Comparison of ENCODE assay signal across 8 cellular contexts in the genomic region with DNA sequence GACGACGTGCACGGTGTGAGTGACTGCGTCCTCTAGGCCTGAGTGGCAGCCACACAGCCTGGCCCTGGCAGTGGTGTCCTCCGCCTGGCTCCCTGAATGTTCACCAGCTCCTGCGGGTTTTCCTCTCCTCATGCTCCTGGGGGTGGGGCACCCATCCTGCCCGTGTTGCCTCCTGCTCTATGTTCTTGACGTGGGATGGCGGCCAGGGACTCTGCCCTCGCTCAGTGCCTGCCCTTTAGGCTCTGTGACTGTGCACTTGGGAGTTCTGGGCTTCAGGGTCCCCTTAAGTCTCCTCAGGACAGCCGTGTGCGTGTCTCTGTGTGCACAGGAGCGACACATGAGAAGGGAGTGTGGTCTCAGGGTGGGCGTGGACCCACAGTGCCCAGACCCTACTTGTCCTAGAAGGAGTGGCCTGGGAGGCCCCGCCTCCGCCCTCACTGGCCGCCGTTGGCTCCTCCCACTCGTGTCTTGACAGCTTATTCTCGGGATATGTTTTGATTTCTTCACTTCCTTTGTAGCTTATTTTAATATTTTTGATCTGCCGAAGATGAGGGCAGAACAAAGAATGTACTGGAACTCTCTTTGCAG. TPM values are rescaled to one million over a fixed set of nuclear protein-coding genes. Genes with fewer than 3 reads are reported as not detected.
DNase-seq lines count a peak whose midpoint lies in the region; ATAC-seq, FAIRE-seq and TF ChIP-seq lines count a peak whose summit lies in the region.

No MANE protein-coding gene starts in this region.

- peaks cover 47% of the 10 kb centered on the region for H3K36me3 Mint-ChIP-seq in activated CD4-positive, alpha-beta memory T cell treated with anti-CD3 and anti-CD28 coated beads, Interleukin-2, amount 10 ng/mL, durations not matched to agents 7 days and 5 days (ENCODE audit: low read depth)

- H3K9me3 Mint-ChIP-seq in activated CD4-positive, alpha-beta memory T cell treated with anti-CD3 and anti-CD28 coated beads, Interleukin-2, amount 10 ng/mL, durations not matched to agents 7 days and 5 days: no peaks in the 10 kb centered on the region

- H2BK5ac ChIP-seq in mesendoderm (ENCODE audit: low read length): no peak overlapping the region

- H3K27ac ChIP-seq in mesendoderm (ENCODE audit: low read depth, low read length): no peak overlapping the region

- H3K23ac ChIP-seq in mesendoderm (ENCODE audit: low read length): peak overlapping the region; percentile 68

- DNase-seq in AG09319 (ENCODE audit: extremely low read depth, low read depth) (peak; percentile 53), mesendoderm (no peak), RCC 7860 (ENCODE audit: low spot score) (no peak)
- DNase-seq in activated CD4-positive, alpha-beta memory T cell treated with anti-CD3 and anti-CD28 coated beads, Interleukin-2, amount 10 ng/mL, durations not matched to agents 7 days and 5 days: peak; percentile 81
- DNase-seq in stimulated activated CD8-positive, alpha-beta memory T cell treated with anti-CD3 and anti-CD28 coated beads, Interleukin-15, amount 100 ng/mL, for 48 hours (ENCODE audit: low read depth in 2 of 2): peak; percentile 45 to 64

- H3K27me3 ChIP-seq in Loucy (ENCODE audit: insufficient read depth, low read length, poor library complexity, severe bottlenecking): no peaks in the 10 kb centered on the region
- H3K27me3 ChIP-seq in endocrine pancreas (ENCODE audit: control insufficient read depth, insufficient read depth, low read length): no peaks in the 10 kb centered on the region
- no peaks in the 10 kb centered on the region for H3K27me3 ChIP-seq in mesendoderm (ENCODE audit: insufficient read depth, low read length, poor library complexity)

- H3K4me3 Mint-ChIP-seq in activated CD4-positive, alpha-beta memory T cell treated with anti-CD3 and anti-CD28 coated beads, Interleukin-2, amount 10 ng/mL, durations not matched to agents 7 days and 5 days: peak overlapping the region; percentile 98

- CTCF ChIA-PET in activated CD4-positive, alpha-beta memory T cell treated with anti-CD3 and anti-CD28 coated beads, Interleukin-2, amount 10 ng/mL, durations not matched to agents 7 days and 5 days (lab: Charles Lee): interaction anchor here (0.9 to 2.5 kb wide), 3 partner anchors 37 to 150 kb away, joined by 3 to 7 read pairs (median 4); a partner anchor contains a TSS

- ATAC-seq in GM21528 (IDR thresholded peaks at IDR 0.05; ENCODE audit: low FRiP score, unreplicated experiment): no peak

- H2AFZ ChIP-seq in Loucy (ENCODE audit: low read length): no peak overlapping the region

- H4K20me1 ChIP-seq in Loucy (ENCODE audit: insufficient read depth, low read length, poor library complexity, severe bottlenecking): peaks cover 64% of the 10 kb centered on the region

- no peak overlapping the region for H2BK120ac ChIP-seq in mesendoderm (ENCODE audit: low read depth, low read length)

- WGBS in mesendoderm (ENCODE audit: extremely low coverage, insufficient coverage, low lambda C conversion rate): no CpG with 5 or more reads among the region's 21 CpGs

- H3K79me2 ChIP-seq in Loucy (ENCODE audit: insufficient read depth, low read length) (peaks cover 81% of the 10 kb centered on the region), mesendoderm (ENCODE audit: control insufficient read depth, insufficient read depth, low read length) (peaks cover 80% of the 10 kb centered on the region)

- no peaks in the 10 kb centered on the region for H3K9me2 ChIP-seq in Loucy (replicated peaks; ENCODE audit: low read depth, low read length)

- peak overlapping the region; percentile 71 for H3K4me3 ChIP-seq in Loucy (ENCODE audit: low read length, poor library complexity, severe bottlenecking)
- no peak overlapping the region for H3K4me3 ChIP-seq in endocrine pancreas (ENCODE audit: control insufficient read depth, insufficient read depth, low read length)
- H3K4me3 ChIP-seq in mesendoderm (ENCODE audit: low read length): no peak overlapping the region

- no peak overlapping the region for H2BK15ac ChIP-seq in mesendoderm (replicated peaks; ENCODE audit: low read depth)

- H3K56ac ChIP-seq in mesendoderm (ENCODE audit: low read length): peak overlapping the region; percentile 98

- H3K4me2 ChIP-seq in Loucy (ENCODE audit: low read depth, low read length, poor library complexity, severe bottlenecking): peak overlapping the region; percentile 77
- peak overlapping the region; percentile 29 for H3K4me2 ChIP-seq in mesendoderm (ENCODE audit: low read length)

- H3K9me3 ChIP-seq in Loucy (ENCODE audit: insufficient read depth, low read depth, low read length) (no peaks in the 10 kb centered on the region), endocrine pancreas (ENCODE audit: control insufficient read depth, low read length) (no peaks in the 10 kb centered on the region)

- H2AK5ac ChIP-seq in mesendoderm (ENCODE audit: low read length): no peak overlapping the region

- H3K27ac Mint-ChIP-seq in activated CD4-positive, alpha-beta memory T cell treated with anti-CD3 and anti-CD28 coated beads, Interleukin-2, amount 10 ng/mL, durations not matched to agents 7 days and 5 days: peak overlapping the region; percentile 92

- no peak overlapping the region for H3K4ac ChIP-seq in mesendoderm (ENCODE audit: low read depth, low read length)

- POLR2A ChIA-PET in activated CD4-positive, alpha-beta memory T cell treated with anti-CD3 and anti-CD28 coated beads, Interleukin-2, amount 10 ng/mL, durations not matched to agents 7 days and 5 days (lab: Charles Lee): interaction anchor here (0.6 to 9.5 kb wide), 12 partner anchors 24 to 168 kb away, joined by 3 to 148 read pairs (median 14); a partner anchor contains a TSS

- H3K4me1 Mint-ChIP-seq in activated CD4-positive, alpha-beta memory T cell treated with anti-CD3 and anti-CD28 coated beads, Interleukin-2, amount 10 ng/mL, durations not matched to agents 7 days and 5 days: peaks cover 54% of the 10 kb centered on the region

- H3K36me3 ChIP-seq in Loucy (ENCODE audit: insufficient read depth, low read length) (no peaks in the 10 kb centered on the region), endocrine pancreas (ENCODE audit: control insufficient read depth, insufficient read depth, low read length) (no peaks in the 10 kb centered on the region), mesendoderm (ENCODE audit: control insufficient read depth, insufficient read depth, low read length) (no peaks in the 10 kb centered on the region)

- no peak for FAIRE-seq in RCC 7860 (lab: Jason Lieb, UNC)

- TF ChIP-seq CTCF in AG09319 (IDR thresholded peaks at IDR 0.05; ENCODE audit: low read depth, low read length) (no peak), Loucy (conservative IDR thresholded peaks at IDR 0.05; ENCODE audit: low read length) (no peak)

- H3F3A ChIP-seq in Loucy (ENCODE audit: low read depth): no peaks in the 10 kb centered on the region

- no peak overlapping the region for H4K8ac ChIP-seq in mesendoderm (ENCODE audit: low read depth, low read length)

- no peaks in the 10 kb centered on the region for H3K27me3 Mint-ChIP-seq in activated CD4-positive, alpha-beta memory T cell treated with anti-CD3 and anti-CD28 coated beads, Interleukin-2, amount 10 ng/mL, durations not matched to agents 7 days and 5 days

- no peak overlapping the region for H3K18ac ChIP-seq in mesendoderm (ENCODE audit: low read length)

- no peak overlapping the region for H4K5ac ChIP-seq in mesendoderm (ENCODE audit: low read length)

- H3K79me1 ChIP-seq in mesendoderm (ENCODE audit: low read length): peaks cover 8% of the 10 kb centered on the region

- peak overlapping the region; percentile 70 for H3K9ac ChIP-seq in Loucy (ENCODE audit: low read depth, low read length, poor library complexity, severe bottlenecking)
- peak overlapping the region; percentile 32 for H3K9ac ChIP-seq in endocrine pancreas (ENCODE audit: control insufficient read depth, insufficient read depth, low read length)
- H3K9ac ChIP-seq in mesendoderm (ENCODE audit: low read length): peak overlapping the region; percentile 41

- H3K4me1 ChIP-seq in Loucy (ENCODE audit: insufficient read depth, low read length, poor library complexity, severe bottlenecking) (peaks cover 62% of the 10 kb centered on the region), endocrine pancreas (ENCODE audit: control insufficient read depth, insufficient read depth, low read length) (no peaks in the 10 kb centered on the region), mesendoderm (ENCODE audit: control insufficient read depth, low read depth, low read length) (peaks cover 10% of the 10 kb centered on the region)

RNA-seq across cellular contexts. Expression of a gene that starts 3.6 kb away (rescaled TPM):
- 10 to 100 TPM; 58.0 to 61.5 TPM for total RNA-seq in activated CD4-positive, alpha-beta memory T cell treated with anti-CD3 and anti-CD28 coated beads, Interleukin-2, amount 10 ng/mL, durations not matched to agents 7 days and 5 days
- polyA plus RNA-seq in mesendoderm (2013, experiment 1 of 2): 48.1 TPM
- polyA plus RNA-seq in mesendoderm (2013, experiment 2 of 2): 51.1 TPM

RNA-seq across cellular contexts. Expression of a gene that starts 37.2 kb away (rescaled TPM):
- 10 to 100 TPM; 53.4 to 57.1 TPM for total RNA-seq in activated CD4-positive, alpha-beta memory T cell treated with anti-CD3 and anti-CD28 coated beads, Interleukin-2, amount 10 ng/mL, durations not matched to agents 7 days and 5 days
- 85.8 TPM for polyA plus RNA-seq in mesendoderm (2013, experiment 1 of 2)
- 84.4 TPM for polyA plus RNA-seq in mesendoderm (2013, experiment 2 of 2)

Comparison
In these comparisons a context has a peak if more than half of its experiments do, and no peak if none do; other contexts are left out.
1. DNase-seq: peak in AG09319 (single experiment), activated CD4-positive, alpha-beta memory T cell treated with anti-CD3 and anti-CD28 coated beads, Interleukin-2, amount 10 ng/mL, durations not matched to agents 7 days and 5 days (single experiment) and stimulated activated CD8-positive, alpha-beta memory T cell treated with anti-CD3 and anti-CD28 coated beads, Interleukin-15, amount 100 ng/mL, for 48 hours (2 of 2); none in mesendoderm (single experiment) and RCC 7860 (single experiment).
2. Peak in every context shown above with its lines, with median percentiles within 50 percentile points of each other: H3K9ac ChIP-seq.